Comparison of ENCODE assay signal across 27 cellular contexts in genomic region chr3:156349111-156349510, GRCh38.
"Had no signal": no experiment of that assay in that cellular context is flagged by ENCODE, and none has a peak within 500 bp of the region (broad histone marks: within the 10 kb centered on the region; RNA-seq: fewer than 3 reads in every experiment).

No MANE protein-coding gene starts in this region.

- H3K4me3 ChIP-seq: lower lobe of right lung, neural progenitor cell, psoas muscle, right lobe of liver, skin epidermis, spleen, tibial nerve, uterus had no signal

- ATAC-seq: left colon; lower lobe of right lung; natural killer cell; psoas muscle; stimulated activated memory B cell treated with anti-CD40 and anti-IgM and Interleukin-4, amounts not matched to agents 10 μg/mL and 1 μg/mL and 100 μg/mL, for 72 hours; stimulated activated naive CD8-positive, alpha-beta T cell treated with anti-CD3 and anti-CD28 coated beads, Interleukin-15, amount 100 ng/mL, for 72 hours had no signal

- H3K27me3 ChIP-seq: neural progenitor cell, neutrophil, right lobe of liver, spleen, tibial nerve, uterus had no signal

- H3K9ac ChIP-seq: neural progenitor cell, parathyroid adenoma had no signal

- H3K36me3 ChIP-seq: lower lobe of right lung, neural progenitor cell, neutrophil, right lobe of liver, spleen, tibial nerve, uterus had no signal

- DNase-seq: head of caudate nucleus; hippocampal formation; kidney glomerular epithelial cell; left colon; lower lobe of right lung; mesendoderm; naive B cell; natural killer cell; nephron progenitor cell; occipital lobe; psoas muscle; right lobe of liver; spleen; stimulated activated CD4-positive, alpha-beta T cell treated with anti-CD3 and anti-CD28 coated beads, Interleukin-1b, Interleukin-23, amount 100 ng/mL, for 48 hours; stimulated activated CD4-positive, alpha-beta T cell treated with anti-CD3 and anti-CD28 coated beads, Interleukin-2, amount 100 ng/mL, for 48 hours; stimulated activated CD4-positive, alpha-beta T cell treated with anti-CD3 and anti-CD28 coated beads, Interleukin-4, amount 100 ng/mL, for 4 hours; stimulated activated CD8-positive, alpha-beta memory T cell treated with anti-CD3 and anti-CD28 coated beads, Interleukin-4, amount 100 ng/mL, for 48 hours; stimulated activated naive CD4-positive, alpha-beta T cell treated with Interleukin-2 at 50 U/mL for 16 hours; stimulated activated naive CD8-positive, alpha-beta T cell treated with anti-CD3 and anti-CD28 coated beads, Interleukin-15, amount 100 ng/mL, for 72 hours; substantia nigra; uterus had no signal

- H3K4me1 ChIP-seq: lower lobe of right lung, parathyroid adenoma, psoas muscle, spleen, uterus had no signal

- H3K27ac ChIP-seq: lower lobe of right lung, neural progenitor cell, neutrophil, parathyroid adenoma, psoas muscle, right lobe of liver, skin epidermis, spleen, tibial nerve, uterus had no signal

- H3K4me2 ChIP-seq: neural progenitor cell had no signal

- H3K9me3 ChIP-seq: lower lobe of right lung, neutrophil, psoas muscle, right lobe of liver, spleen, tibial nerve, uterus had no signal

- H2AFZ ChIP-seq: neural progenitor cell, parathyroid adenoma had no signal

- H3K79me2 ChIP-seq: parathyroid adenoma had no signal
